ENCODE assay signal across 9 cellular contexts in genomic region chr1:92480813-92481597, GRCh38. TPM values are rescaled to one million over a fixed set of nuclear protein-coding genes. Genes with fewer than 3 reads are reported as not detected.
A peak's percentile ranks its signal among the peaks of the same experiment; 100 is the strongest.
DNase-seq lines count a peak whose midpoint lies in the region; ATAC-seq lines count a peak whose summit lies in the region.
"Had no signal": no experiment of that assay in that cellular context is flagged by ENCODE, and none has a peak within 500 bp of the region (broad histone marks: within the 10 kb centered on the region; RNA-seq: fewer than 3 reads in every experiment).

No MANE protein-coding gene starts in this region.

- peak overlapping the region; percentile 97 for H3K4me3 Mint-ChIP-seq in T-helper 1 cell treated with Interleukin-12 subunit alpha and Interleukin-12 subunit beta and Interleukin-4 antibody, amounts not matched to agents 30 μg/mL and 1 μg/mL, for 36 hours
- peak overlapping the region; percentile 85 for H3K4me3 Mint-ChIP-seq in activated CD4-positive, alpha-beta memory T cell treated with anti-CD3 and anti-CD28 coated beads, Interleukin-2, amount 10 ng/mL, durations not matched to agents 7 days and 5 days

- H3K4me3 ChIP-seq in iPS-18c (ENCODE audit: insufficient read depth, low read depth, low read length), result peak overlapping the region; percentile 46

- CTCF ChIA-PET in activated CD4-positive, alpha-beta memory T cell treated with anti-CD3 and anti-CD28 coated beads, Interleukin-2, amount 10 ng/mL, durations not matched to agents 7 days and 5 days (lab: Charles Lee), result interaction anchor here (0.7 to 7.1 kb wide), 3 partner anchors 166 to 476 kb away, joined by 3 to 89 read pairs (median 84); no protein-coding TSS in a partner anchor

- peaks cover 48% of the 10 kb centered on the region for H3K4me1 Mint-ChIP-seq in T-helper 1 cell treated with Interleukin-12 subunit alpha and Interleukin-12 subunit beta and Interleukin-4 antibody, amounts not matched to agents 30 μg/mL and 1 μg/mL, for 36 hours (ENCODE audit: low read depth)
- H3K4me1 Mint-ChIP-seq in activated CD4-positive, alpha-beta memory T cell treated with anti-CD3 and anti-CD28 coated beads, Interleukin-2, amount 10 ng/mL, durations not matched to agents 7 days and 5 days, result peaks cover 63% of the 10 kb centered on the region

- H3K36me3 Mint-ChIP-seq in T-helper 1 cell treated with Interleukin-12 subunit alpha and Interleukin-12 subunit beta and Interleukin-4 antibody, amounts not matched to agents 30 μg/mL and 1 μg/mL, for 36 hours (ENCODE audit: low read depth), result peaks cover 66% of the 10 kb centered on the region
- H3K36me3 Mint-ChIP-seq in activated CD4-positive, alpha-beta memory T cell treated with anti-CD3 and anti-CD28 coated beads, Interleukin-2, amount 10 ng/mL, durations not matched to agents 7 days and 5 days (ENCODE audit: low read depth), result peaks cover 87% of the 10 kb centered on the region

- H3K9me3 Mint-ChIP-seq in T-helper 1 cell treated with Interleukin-12 subunit alpha and Interleukin-12 subunit beta and Interleukin-4 antibody, amounts not matched to agents 30 μg/mL and 1 μg/mL, for 36 hours, result no peaks in the 10 kb centered on the region
- H3K9me3 Mint-ChIP-seq in activated CD4-positive, alpha-beta memory T cell treated with anti-CD3 and anti-CD28 coated beads, Interleukin-2, amount 10 ng/mL, durations not matched to agents 7 days and 5 days, result no peaks in the 10 kb centered on the region

- DNase-seq in T-helper 1 cell (no peak), retina (peak; percentile 77), AG08396 (ENCODE audit: low spot score) (no peak), NCI-H2107 treated with DMSO at 0.1 percent for 48 hours (lab: John Stamatoyannopoulos, UW; ENCODE audit: unreplicated experiment) (no peak)
- no peak for DNase-seq in activated CD4-positive, alpha-beta memory T cell treated with anti-CD3 and anti-CD28 coated beads, Interleukin-2, amount 10 ng/mL, durations not matched to agents 7 days and 5 days
- DNase-seq: foreskin melanocyte had no signal

- ATAC-seq in GM21529 (IDR thresholded peaks at IDR 0.05; ENCODE audit: unreplicated experiment), result no peak

- POLR2A ChIA-PET in activated CD4-positive, alpha-beta memory T cell treated with anti-CD3 and anti-CD28 coated beads, Interleukin-2, amount 10 ng/mL, durations not matched to agents 7 days and 5 days (lab: Charles Lee), result interaction anchor here (1.6 to 9.8 kb wide), 9 partner anchors 14 to 177 kb away, joined by 5 to 372 read pairs (median 55); no protein-coding TSS in a partner anchor

- peaks cover 6% of the 10 kb centered on the region for H3K9me3 ChIP-seq in iPS-18c (ENCODE audit: control insufficient read depth, insufficient read depth, low read length)

- no peak overlapping the region for H3K27ac Mint-ChIP-seq in T-helper 1 cell treated with Interleukin-12 subunit alpha and Interleukin-12 subunit beta and Interleukin-4 antibody, amounts not matched to agents 30 μg/mL and 1 μg/mL, for 36 hours
- peak overlapping the region; percentile 92 for H3K27ac Mint-ChIP-seq in activated CD4-positive, alpha-beta memory T cell treated with anti-CD3 and anti-CD28 coated beads, Interleukin-2, amount 10 ng/mL, durations not matched to agents 7 days and 5 days

- no peaks in the 10 kb centered on the region for H3K27me3 Mint-ChIP-seq in T-helper 1 cell treated with Interleukin-12 subunit alpha and Interleukin-12 subunit beta and Interleukin-4 antibody, amounts not matched to agents 30 μg/mL and 1 μg/mL, for 36 hours (ENCODE audit: low read depth)
- no peaks in the 10 kb centered on the region for H3K27me3 Mint-ChIP-seq in activated CD4-positive, alpha-beta memory T cell treated with anti-CD3 and anti-CD28 coated beads, Interleukin-2, amount 10 ng/mL, durations not matched to agents 7 days and 5 days

RNA-seq across cellular contexts. Expression of gene GFI1, which starts 5.7 kb away (rescaled TPM):
- total RNA-seq in activated CD4-positive, alpha-beta memory T cell treated with anti-CD3 and anti-CD28 coated beads, Interleukin-2, amount 10 ng/mL, durations not matched to agents 7 days and 5 days, result 10 to 100 TPM; 76.9 to 80.8 TPM
